1 cellular context compared by ENCODE assay signal in genomic region chr3:136950583-136950982, GRCh38.
TF ChIP-seq lines count a peak whose summit lies in the region.

No MANE protein-coding gene starts in this region.

TF ChIP-seq in GM12878, 131 proteins besides CTCF, POLR2A, EP300 and RAD21:
- TF ChIP-seq, protein P1, sequence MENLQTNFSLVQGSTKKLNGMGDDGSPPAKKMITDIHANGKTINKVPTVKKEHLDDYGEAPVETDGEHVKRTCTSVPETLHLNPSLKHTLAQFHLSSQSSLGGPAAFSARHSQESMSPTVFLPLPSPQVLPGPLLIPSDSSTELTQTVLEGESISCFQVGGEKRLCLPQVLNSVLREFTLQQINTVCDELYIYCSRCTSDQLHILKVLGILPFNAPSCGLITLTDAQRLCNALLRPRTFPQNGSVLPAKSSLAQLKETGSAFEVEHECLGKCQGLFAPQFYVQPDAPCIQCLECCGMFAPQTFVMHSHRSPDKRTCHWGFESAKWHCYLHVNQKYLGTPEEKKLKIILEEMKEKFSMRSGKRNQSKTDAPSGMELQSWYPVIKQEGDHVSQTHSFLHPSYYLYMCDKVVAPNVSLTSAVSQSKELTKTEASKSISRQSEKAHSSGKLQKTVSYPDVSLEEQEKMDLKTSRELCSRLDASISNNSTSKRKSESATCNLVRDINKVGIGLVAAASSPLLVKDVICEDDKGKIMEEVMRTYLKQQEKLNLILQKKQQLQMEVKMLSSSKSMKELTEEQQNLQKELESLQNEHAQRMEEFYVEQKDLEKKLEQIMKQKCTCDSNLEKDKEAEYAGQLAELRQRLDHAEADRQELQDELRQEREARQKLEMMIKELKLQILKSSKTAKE (IDR thresholded peaks at IDR 0.05; ENCODE audit: low read depth, poor library complexity, severe bottlenecking) = no peak
- TF ChIP-seq IKZF2 (IDR thresholded peaks at IDR 0.05) = no peak
- no peak for TF ChIP-seq EZH2 (IDR thresholded peaks at IDR 0.05; ENCODE audit: borderline replicate concordance, control insufficient read depth, low read depth, low read length)
- TF ChIP-seq TAF1 (IDR thresholded peaks at IDR 0.05; ENCODE audit: borderline replicate concordance, low read depth, low read length) = no peak
- TF ChIP-seq STAT3 (IDR thresholded peaks at IDR 0.05; ENCODE audit: low read depth, low read length) = no peak
- no peak for TF ChIP-seq RAD51 (IDR thresholded peaks at IDR 0.05)
- TF ChIP-seq PAX8 (IDR thresholded peaks at IDR 0.05) = no peak
- TF ChIP-seq, protein P2, sequence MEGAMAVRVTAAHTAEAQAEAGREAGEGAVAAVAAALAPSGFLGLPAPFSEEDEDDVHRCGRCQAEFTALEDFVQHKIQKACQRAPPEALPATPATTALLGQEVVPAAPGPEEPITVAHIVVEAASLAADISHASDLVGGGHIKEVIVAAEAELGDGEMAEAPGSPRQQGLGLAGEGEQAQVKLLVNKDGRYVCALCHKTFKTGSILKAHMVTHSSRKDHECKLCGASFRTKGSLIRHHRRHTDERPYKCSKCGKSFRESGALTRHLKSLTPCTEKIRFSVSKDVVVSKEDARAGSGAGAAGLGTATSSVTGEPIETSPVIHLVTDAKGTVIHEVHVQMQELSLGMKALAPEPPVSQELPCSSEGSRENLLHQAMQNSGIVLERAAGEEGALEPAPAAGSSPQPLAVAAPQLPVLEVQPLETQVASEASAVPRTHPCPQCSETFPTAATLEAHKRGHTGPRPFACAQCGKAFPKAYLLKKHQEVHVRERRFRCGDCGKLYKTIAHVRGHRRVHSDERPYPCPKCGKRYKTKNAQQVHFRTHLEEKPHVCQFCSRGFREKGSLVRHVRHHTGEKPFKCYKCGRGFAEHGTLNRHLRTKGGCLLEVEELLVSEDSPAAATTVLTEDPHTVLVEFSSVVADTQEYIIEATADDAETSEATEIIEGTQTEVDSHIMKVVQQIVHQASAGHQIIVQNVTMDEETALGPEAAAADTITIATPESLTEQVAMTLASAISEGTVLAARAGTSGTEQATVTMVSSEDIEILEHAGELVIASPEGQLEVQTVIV (IDR thresholded peaks at IDR 0.05; ENCODE audit: borderline replicate concordance, partially characterized antibody) = no peak
- no peak for TF ChIP-seq IRF5 (IDR thresholded peaks at IDR 0.05; ENCODE audit: borderline replicate concordance)
- no peak for TF ChIP-seq SMAD5 (IDR thresholded peaks at IDR 0.05; ENCODE audit: low read depth)
- TF ChIP-seq, protein P3, sequence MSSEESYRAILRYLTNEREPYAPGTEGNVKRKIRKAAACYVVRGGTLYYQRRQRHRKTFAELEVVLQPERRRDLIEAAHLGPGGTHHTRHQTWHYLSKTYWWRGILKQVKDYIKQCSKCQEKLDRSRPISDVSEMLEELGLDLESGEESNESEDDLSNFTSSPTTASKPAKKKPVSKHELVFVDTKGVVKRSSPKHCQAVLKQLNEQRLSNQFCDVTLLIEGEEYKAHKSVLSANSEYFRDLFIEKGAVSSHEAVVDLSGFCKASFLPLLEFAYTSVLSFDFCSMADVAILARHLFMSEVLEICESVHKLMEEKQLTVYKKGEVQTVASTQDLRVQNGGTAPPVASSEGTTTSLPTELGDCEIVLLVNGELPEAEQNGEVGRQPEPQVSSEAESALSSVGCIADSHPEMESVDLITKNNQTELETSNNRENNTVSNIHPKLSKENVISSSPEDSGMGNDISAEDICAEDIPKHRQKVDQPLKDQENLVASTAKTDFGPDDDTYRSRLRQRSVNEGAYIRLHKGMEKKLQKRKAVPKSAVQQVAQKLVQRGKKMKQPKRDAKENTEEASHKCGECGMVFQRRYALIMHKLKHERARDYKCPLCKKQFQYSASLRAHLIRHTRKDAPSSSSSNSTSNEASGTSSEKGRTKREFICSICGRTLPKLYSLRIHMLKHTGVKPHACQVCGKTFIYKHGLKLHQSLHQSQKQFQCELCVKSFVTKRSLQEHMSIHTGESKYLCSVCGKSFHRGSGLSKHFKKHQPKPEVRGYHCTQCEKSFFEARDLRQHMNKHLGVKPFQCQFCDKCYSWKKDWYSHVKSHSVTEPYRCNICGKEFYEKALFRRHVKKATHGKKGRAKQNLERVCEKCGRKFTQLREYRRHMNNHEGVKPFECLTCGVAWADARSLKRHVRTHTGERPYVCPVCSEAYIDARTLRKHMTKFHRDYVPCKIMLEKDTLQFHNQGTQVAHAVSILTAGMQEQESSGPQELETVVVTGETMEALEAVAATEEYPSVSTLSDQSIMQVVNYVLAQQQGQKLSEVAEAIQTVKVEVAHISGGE (CRISPR knock-in tag; IDR thresholded peaks at IDR 0.05) = no peak
- TF ChIP-seq NR2C2 (IDR thresholded peaks at IDR 0.05; ENCODE audit: borderline replicate concordance, control insufficient read depth, insufficient read length, low read depth) = no peak
- TF ChIP-seq MTA2 (IDR thresholded peaks at IDR 0.05; ENCODE audit: low read depth) = no peak
